10 cellular contexts compared by ENCODE assay signal in genomic region chr22:20239951-20240773, GRCh38. TPM values are rescaled to one million over a fixed set of nuclear protein-coding genes. Genes with fewer than 3 reads are reported as not detected.
DNase-seq lines count a peak whose midpoint lies in the region; ATAC-seq and TF ChIP-seq lines count a peak whose summit lies in the region.
"Had no signal": no experiment of that assay in that cellular context is flagged by ENCODE, and none has a peak within 500 bp of the region (broad histone marks: within the 10 kb centered on the region; RNA-seq: fewer than 3 reads in every experiment).

No MANE protein-coding gene starts in this region.

- no peaks in the 10 kb centered on the region for H3K36me3 Mint-ChIP-seq in CD8-positive, alpha-beta memory T cell
- peaks cover 16% of the 10 kb centered on the region for H3K36me3 Mint-ChIP-seq in effector memory CD8-positive, alpha-beta T cell (ENCODE audit: insufficient read depth)
- no peaks in the 10 kb centered on the region for H3K36me3 Mint-ChIP-seq in nephron progenitor cell (ENCODE audit: low read depth)

- H3K27me3 Mint-ChIP-seq in CD8-positive, alpha-beta memory T cell = no peaks in the 10 kb centered on the region
- H3K27me3 Mint-ChIP-seq in effector memory CD8-positive, alpha-beta T cell = no peaks in the 10 kb centered on the region
- H3K27me3 Mint-ChIP-seq in nephron progenitor cell (ENCODE audit: low read depth, poor library complexity) = peaks cover 11% of the 10 kb centered on the region

- H3K4me1 Mint-ChIP-seq in CD8-positive, alpha-beta memory T cell = peaks cover 29 to 81% (median 38%) of the 10 kb centered on the region in 3 donors
- peaks cover 24 to 42% of the 10 kb centered on the region in 2 donors for H3K4me1 Mint-ChIP-seq in effector memory CD8-positive, alpha-beta T cell (ENCODE audit: low read depth in 2 of 2)
- H3K4me1 Mint-ChIP-seq in nephron progenitor cell = peaks cover 69% of the 10 kb centered on the region

- no peak overlapping the region for H3K27ac ChIP-seq in CD8-positive, alpha-beta memory T cell (ENCODE audit: low read depth, low read length)

- peaks cover 89% of the 10 kb centered on the region for H3K4me1 ChIP-seq in CD8-positive, alpha-beta memory T cell (ENCODE audit: insufficient read depth, low read length)

- H3K36me3 ChIP-seq in CD8-positive, alpha-beta memory T cell (ENCODE audit: insufficient read depth, low read length) = no peaks in the 10 kb centered on the region

- peak overlapping the region in 6 of 7 donors; percentile 7 to 70 (median 52) for H3K4me3 Mint-ChIP-seq in CD8-positive, alpha-beta memory T cell
- H3K4me3 Mint-ChIP-seq in effector memory CD8-positive, alpha-beta T cell = peak overlapping the region; percentile 65 to 74
- H3K4me3 Mint-ChIP-seq in nephron progenitor cell = no peak overlapping the region

- no peaks in the 10 kb centered on the region for H3K9me3 ChIP-seq in CD8-positive, alpha-beta memory T cell (ENCODE audit: low read length)

- H3K27me3 ChIP-seq in CD8-positive, alpha-beta memory T cell (ENCODE audit: insufficient read depth, low read length, poor library complexity, severe bottlenecking) = peaks cover 4% of the 10 kb centered on the region

- CTCF ChIA-PET in CD8-positive, alpha-beta memory T cell (lab: Charles Lee) = interaction anchor here (1.3 to 1.6 kb wide), 2 partner anchors 11 to 85 kb away, joined by 3 to 6 read pairs; no protein-coding TSS in a partner anchor

- ATAC-seq in effector memory CD8-positive, alpha-beta T cell (replicated peaks) = no peak
- ATAC-seq in HG03139 (IDR thresholded peaks at IDR 0.05; ENCODE audit: unreplicated experiment) = no peak

- peak overlapping the region in 6 of 8 donors; percentile 26 to 90 (median 79) for H3K27ac Mint-ChIP-seq in CD8-positive, alpha-beta memory T cell
- H3K27ac Mint-ChIP-seq in effector memory CD8-positive, alpha-beta T cell = peak overlapping the region; percentile 54 to 76
- H3K27ac Mint-ChIP-seq in nephron progenitor cell = no peak overlapping the region

- POLR2A ChIA-PET in CD8-positive, alpha-beta memory T cell (lab: Charles Lee) = no interaction called here

- no peak for DNase-seq in CD8-positive, alpha-beta memory T cell
- DNase-seq in NCI-H524 (lab: John Stamatoyannopoulos, UW) (peak; percentile 88 to 97), nephron progenitor cell (peak; percentile 69), NCI-H226 (no peak), D341Med (ENCODE audit: low spot score) (no peak)
- DNase-seq in effector memory CD8-positive, alpha-beta T cell = no peak
- DNase-seq in activated CD8-positive, alpha-beta memory T cell treated with anti-CD3 and anti-CD28 coated beads, Interleukin-2, amount 50 U/mL, for 4 hours = no peak
- DNase-seq: effector CD8-positive, alpha-beta T cell; NK-92 treated with Interleukin-12 subunit alpha and Interleukin-12 subunit beta, amount 100 ng/mL, for 24 hours had no signal

- no peak for TF ChIP-seq CTCF in nephron progenitor cell (IDR thresholded peaks at IDR 0.05)

- H3K4me3 ChIP-seq in CD8-positive, alpha-beta memory T cell (ENCODE audit: low read length) = no peak overlapping the region

- no peaks in the 10 kb centered on the region for H3K9me3 Mint-ChIP-seq in CD8-positive, alpha-beta memory T cell
- no peaks in the 10 kb centered on the region for H3K9me3 Mint-ChIP-seq in effector memory CD8-positive, alpha-beta T cell
- no peaks in the 10 kb centered on the region for H3K9me3 Mint-ChIP-seq in nephron progenitor cell

RNA-seq across cellular contexts. Expression of gene RTN4R, which starts 28.0 kb away (rescaled TPM):
- total RNA-seq in CD8-positive, alpha-beta memory T cell = 1 to 10 TPM; 1.8 to 2.7 TPM
- 6.0 TPM for polyA plus RNA-seq in CD8-positive, alpha-beta memory T cell

Comparison
In these comparisons a context has a peak if more than half of its experiments do, and no peak if none do; other contexts are left out.
1. DNase-seq: peak in NCI-H524 (2 of 2) and nephron progenitor cell (single experiment); none in CD8-positive, alpha-beta memory T cell (0 of 5), effector memory CD8-positive, alpha-beta T cell (0 of 3), NCI-H226 (single experiment), D341Med (single experiment) and activated CD8-positive, alpha-beta memory T cell treated with anti-CD3 and anti-CD28 coated beads, Interleukin-2, amount 50 U/mL, for 4 hours (single experiment).